Comparison of ENCODE assay signal across 24 cellular contexts in the genomic region with DNA sequence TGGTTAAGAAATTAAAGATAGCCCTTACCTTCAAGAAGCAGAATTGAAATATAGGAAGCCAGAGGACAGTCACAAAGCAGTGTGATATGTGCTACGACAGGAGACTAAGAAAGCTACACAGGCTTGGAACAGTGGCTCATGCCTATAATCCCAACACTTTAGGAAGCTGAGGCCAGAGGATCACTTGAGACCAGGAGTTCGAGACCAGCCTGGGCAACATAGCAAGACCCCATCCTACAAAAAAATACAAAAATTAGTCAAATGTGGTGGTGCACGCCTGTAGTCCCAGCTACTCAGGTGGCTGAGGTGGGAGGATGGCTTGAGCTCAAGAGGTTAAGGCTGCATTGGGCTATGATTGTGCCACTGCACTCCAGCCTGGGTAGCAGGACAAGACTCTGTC. TPM values are rescaled to one million over a fixed set of nuclear protein-coding genes. Genes with fewer than 3 reads are reported as not detected.
DNase-seq lines count a peak whose midpoint lies in the region; ATAC-seq and TF ChIP-seq lines count a peak whose summit lies in the region.
"Had no signal": no experiment of that assay in that cellular context is flagged by ENCODE, and none has a peak within 500 bp of the region (broad histone marks: within the 10 kb centered on the region; RNA-seq: fewer than 3 reads in every experiment).

No MANE protein-coding gene starts in this region.

- DNase-seq in natural killer cell (no peak), Karpas-422 (peak; percentile 26), NCI-H1436 treated with DMSO at 0.1 percent for 48 hours (lab: John Stamatoyannopoulos, UW) (no peak)
- no peak for DNase-seq in natural killer cell treated with Interleukin-12 subunit alpha and Interleukin-12 subunit beta and Interleukin-15 and Interleukin-18, amount 100 ng/mL, for 72 hours (ENCODE audit: low spot score)
- no peak for DNase-seq in effector memory CD8-positive, alpha-beta T cell
- no peak for DNase-seq in activated effector memory CD4-positive, alpha-beta T cell treated with Interleukin-2 at 50 U/mL for 16 hours
- DNase-seq: AML-193; CD4-positive, alpha-beta T cell; CD8-positive, alpha-beta T cell; DMS 273 treated with DMSO at 0.1 percent for 48 hours; DMS153; DMS53; DMS79; DND-41; EL; GDM1 had no signal

- no peak overlapping the region for H3K4me2 ChIP-seq in Karpas-422 (ENCODE audit: low read depth, low read length, poor library complexity, severe bottlenecking)
- H3K4me2 ChIP-seq: A549; BLaER1 treated with 17β-estradiol and CSF1 and Interleukin-3, amounts not matched to agents 10 nM and 100 nM had no signal

- no peaks in the 10 kb centered on the region for H3K27me3 ChIP-seq in Karpas-422 (ENCODE audit: low read length)
- H3K27me3 ChIP-seq: BLaER1 treated with 17β-estradiol and CSF1 and Interleukin-3, amounts not matched to agents 10 nM and 100 nM had no signal

- no peaks in the 10 kb centered on the region for H4K20me1 ChIP-seq in Karpas-422 (ENCODE audit: insufficient read depth, low read depth, low read length)

- no peaks in the 10 kb centered on the region for H3K79me2 ChIP-seq in Karpas-422 (ENCODE audit: low read length)

- H2AFZ ChIP-seq in Karpas-422 (ENCODE audit: low read length): no peak overlapping the region

- peak overlapping the region; percentile 15 to 17 for H3K27ac Mint-ChIP-seq in natural killer cell
- H3K27ac Mint-ChIP-seq in natural killer cell treated with Interleukin-12 subunit alpha and Interleukin-12 subunit beta and Interleukin-15 and Interleukin-18, amount 100 ng/mL, for 72 hours: no peak overlapping the region
- peak overlapping the region; percentile 6 to 31 for H3K27ac Mint-ChIP-seq in effector memory CD8-positive, alpha-beta T cell
- H3K27ac Mint-ChIP-seq: B cell; CD4-positive, alpha-beta T cell; CD8-positive, alpha-beta T cell had no signal

- no peak overlapping the region for H3K9ac ChIP-seq in Karpas-422 (ENCODE audit: low read length)
- H3K9ac ChIP-seq: BLaER1 treated with 17β-estradiol and CSF1 and Interleukin-3, amounts not matched to agents 10 nM and 100 nM had no signal

- no peak overlapping the region for H3K4me3 Mint-ChIP-seq in natural killer cell
- no peak overlapping the region for H3K4me3 Mint-ChIP-seq in natural killer cell treated with Interleukin-12 subunit alpha and Interleukin-12 subunit beta and Interleukin-15 and Interleukin-18, amount 100 ng/mL, for 72 hours
- no peak overlapping the region for H3K4me3 Mint-ChIP-seq in effector memory CD8-positive, alpha-beta T cell
- H3K4me3 Mint-ChIP-seq: B cell; CD4-positive, alpha-beta T cell; CD8-positive, alpha-beta T cell had no signal

- TF ChIP-seq CTCF in natural killer cell (IDR thresholded peaks at IDR 0.05): no peak

- H3K9me3 Mint-ChIP-seq in natural killer cell: no peaks in the 10 kb centered on the region
- H3K9me3 Mint-ChIP-seq in natural killer cell treated with Interleukin-12 subunit alpha and Interleukin-12 subunit beta and Interleukin-15 and Interleukin-18, amount 100 ng/mL, for 72 hours: no peaks in the 10 kb centered on the region
- H3K9me3 Mint-ChIP-seq in effector memory CD8-positive, alpha-beta T cell: no peaks in the 10 kb centered on the region
- H3K9me3 Mint-ChIP-seq: CD4-positive, alpha-beta T cell; CD8-positive, alpha-beta T cell had no signal

- peaks cover 36 to 53% of the 10 kb centered on the region in 2 donors for H3K4me1 Mint-ChIP-seq in natural killer cell
- peaks cover 21 to 26% of the 10 kb centered on the region in 2 donors for H3K4me1 Mint-ChIP-seq in natural killer cell treated with Interleukin-12 subunit alpha and Interleukin-12 subunit beta and Interleukin-15 and Interleukin-18, amount 100 ng/mL, for 72 hours (ENCODE audit: low read depth in 2 of 2)
- H3K4me1 Mint-ChIP-seq in effector memory CD8-positive, alpha-beta T cell (ENCODE audit: low read depth in 2 of 2): peaks cover 6 to 29% of the 10 kb centered on the region in 2 donors

- H3K4me3 ChIP-seq in Karpas-422 (ENCODE audit: low read length): no peak overlapping the region
- H3K4me3 ChIP-seq: A549; BLaER1 treated with 17β-estradiol and CSF1 and Interleukin-3, amounts not matched to agents 10 nM and 100 nM; GM12878 had no signal

- intact Hi-C loops in natural killer cell (cut with micrococcal nuclease): no loop called here

- H3K36me3 Mint-ChIP-seq in natural killer cell: no peaks in the 10 kb centered on the region
- no peaks in the 10 kb centered on the region for H3K36me3 Mint-ChIP-seq in natural killer cell treated with Interleukin-12 subunit alpha and Interleukin-12 subunit beta and Interleukin-15 and Interleukin-18, amount 100 ng/mL, for 72 hours
- peaks cover 14% of the 10 kb centered on the region for H3K36me3 Mint-ChIP-seq in effector memory CD8-positive, alpha-beta T cell (ENCODE audit: insufficient read depth)

- no peaks in the 10 kb centered on the region for H3K36me3 ChIP-seq in Karpas-422 (ENCODE audit: insufficient read depth, low read length)

- H3K9me2 ChIP-seq in Karpas-422 (replicated peaks; ENCODE audit: insufficient read depth, low read length): no peaks in the 10 kb centered on the region

- H3K27me3 Mint-ChIP-seq in natural killer cell (ENCODE audit: low read depth in 2 of 2): no peaks in the 10 kb centered on the region
- H3K27me3 Mint-ChIP-seq in natural killer cell treated with Interleukin-12 subunit alpha and Interleukin-12 subunit beta and Interleukin-15 and Interleukin-18, amount 100 ng/mL, for 72 hours: no peaks in the 10 kb centered on the region
- H3K27me3 Mint-ChIP-seq in effector memory CD8-positive, alpha-beta T cell: no peaks in the 10 kb centered on the region
- H3K27me3 Mint-ChIP-seq: B cell; CD4-positive, alpha-beta T cell had no signal

- no peak overlapping the region for H3K27ac ChIP-seq in Karpas-422 (ENCODE audit: low read length)
- H3K27ac ChIP-seq: 22Rv1; A549; BLaER1 treated with 17β-estradiol and CSF1 and Interleukin-3, amounts not matched to agents 10 nM and 100 nM; C4-2B had no signal

- H3K4me1 ChIP-seq in Karpas-422 (ENCODE audit: low read length): no peaks in the 10 kb centered on the region
- H3K4me1 ChIP-seq: A549; BLaER1 treated with 17β-estradiol and CSF1 and Interleukin-3, amounts not matched to agents 10 nM and 100 nM had no signal

- no peaks in the 10 kb centered on the region for H3K9me3 ChIP-seq in Karpas-422 (ENCODE audit: low read length)
- H3K9me3 ChIP-seq: A549 had no signal

- ATAC-seq in natural killer cell: no peak
- ATAC-seq in natural killer cell treated with Interleukin-12 subunit alpha and Interleukin-12 subunit beta and Interleukin-15 and Interleukin-18, amount 100 ng/mL, for 72 hours: no peak
- ATAC-seq in effector memory CD8-positive, alpha-beta T cell (replicated peaks): no peak
- ATAC-seq: A549; CD8-positive, alpha-beta T cell; GM12878 had no signal

RNA-seq across cellular contexts. Expression of a gene that starts 21.9 kb away (rescaled TPM):
- 10 to 100 TPM; 42.9 to 52.7 (median 47.4) TPM for total RNA-seq in natural killer cell
- total RNA-seq in natural killer cell treated with Interleukin-12 subunit alpha and Interleukin-12 subunit beta and Interleukin-15 and Interleukin-18, amount 100 ng/mL, for 72 hours: 10 to 100 TPM; 21.0 to 22.6 TPM
- 0.94 and 3.0 TPM in 2 replicates for total RNA-seq in Karpas-422 (2014; rRNA removed; shearing (Covaris generic); ENCODE audit: low replicate concordance)
- total RNA-seq: A172, G401 had no signal

Comparison
In these comparisons a context has a peak if more than half of its experiments do, and no peak if none do; other contexts are left out.
1. H3K27ac Mint-ChIP-seq: peak in natural killer cell (2 of 2) and effector memory CD8-positive, alpha-beta T cell (2 of 2); none in natural killer cell treated with Interleukin-12 subunit alpha and Interleukin-12 subunit beta and Interleukin-15 and Interleukin-18, amount 100 ng/mL, for 72 hours (0 of 2).